Comparison of ENCODE assay signal across 12 cellular contexts in the genomic region with DNA sequence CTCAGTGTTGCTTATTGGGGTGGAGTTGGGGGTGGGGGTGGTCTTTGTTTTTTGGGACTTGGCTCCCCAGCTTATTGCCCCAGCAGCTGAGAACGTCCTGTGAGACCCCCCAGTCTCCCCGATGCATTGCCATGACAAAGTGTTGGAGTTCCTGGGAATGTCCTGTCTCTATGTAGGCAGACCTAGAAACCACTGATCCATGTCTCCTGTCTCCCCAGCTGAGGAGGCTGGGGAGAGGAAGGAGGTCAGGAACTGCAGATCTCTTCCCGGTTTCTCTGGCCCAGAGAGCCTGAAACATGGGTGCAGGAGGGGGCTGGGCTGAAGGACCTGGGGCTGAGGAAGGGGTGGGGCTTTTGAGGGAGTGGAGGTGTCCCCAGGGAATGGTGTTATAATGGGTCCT.
"Had no signal": no experiment of that assay in that cellular context is flagged by ENCODE, and none has a peak within 500 bp of the region (broad histone marks: within the 10 kb centered on the region; RNA-seq: fewer than 3 reads in every experiment).

No MANE protein-coding gene starts in this region.

- H3K27ac Mint-ChIP-seq: activated naive CD4-positive, alpha-beta T cell treated with anti-CD3 and anti-CD28 coated beads, Interleukin-2, amount 10 ng/mL, durations not matched to agents 7 days and 5 days; activated T-helper 17 cell treated with anti-CD3 and anti-CD28 coated beads, Interleukin-2, amount 50 U/mL, for 72 hours; natural killer cell had no signal

- H3K9me3 ChIP-seq: left lung had no signal

- H3K4me3 Mint-ChIP-seq: activated naive CD4-positive, alpha-beta T cell treated with anti-CD3 and anti-CD28 coated beads, Interleukin-2, amount 10 ng/mL, durations not matched to agents 7 days and 5 days; activated T-helper 17 cell treated with anti-CD3 and anti-CD28 coated beads, Interleukin-2, amount 50 U/mL, for 72 hours; effector memory CD8-positive, alpha-beta T cell had no signal

- DNase-seq: activated CD4-positive, alpha-beta T cell treated with anti-CD3 and anti-CD28 coated beads, Interleukin-2, amount 50 U/mL, for 1 hour; activated CD4-positive, CD25-positive, alpha-beta regulatory T cell; activated naive CD4-positive, alpha-beta T cell treated with anti-CD3 and anti-CD28 coated beads, Interleukin-2, amount 10 ng/mL, durations not matched to agents 7 days and 5 days; activated T-cell treated with anti-CD3 and anti-CD28 coated beads for 4 hours; central memory CD4-positive, alpha-beta T cell; effector memory CD8-positive, alpha-beta T cell; erythroblast; natural killer cell; stimulated activated CD4-positive, alpha-beta T cell treated with anti-CD3 and anti-CD28 coated beads, Interleukin-4, amount 100 ng/mL, for 24 hours; T-helper 2 cell had no signal

- H3K36me3 Mint-ChIP-seq: activated naive CD4-positive, alpha-beta T cell treated with anti-CD3 and anti-CD28 coated beads, Interleukin-2, amount 10 ng/mL, durations not matched to agents 7 days and 5 days; natural killer cell had no signal

- H3K4me3 ChIP-seq: left lung had no signal

- H3K27ac ChIP-seq: left lung had no signal

- H3K9me3 Mint-ChIP-seq: activated naive CD4-positive, alpha-beta T cell treated with anti-CD3 and anti-CD28 coated beads, Interleukin-2, amount 10 ng/mL, durations not matched to agents 7 days and 5 days; activated T-helper 17 cell treated with anti-CD3 and anti-CD28 coated beads, Interleukin-2, amount 50 U/mL, for 72 hours; effector memory CD8-positive, alpha-beta T cell; natural killer cell had no signal

- H3K4me1 Mint-ChIP-seq: activated T-helper 17 cell treated with anti-CD3 and anti-CD28 coated beads, Interleukin-2, amount 50 U/mL, for 72 hours had no signal

- H3K27me3 Mint-ChIP-seq: activated T-helper 17 cell treated with anti-CD3 and anti-CD28 coated beads, Interleukin-2, amount 50 U/mL, for 72 hours; effector memory CD8-positive, alpha-beta T cell had no signal

- H3K27me3 ChIP-seq: left lung had no signal
